14 cellular contexts compared by ENCODE assay signal in genomic region chr10:114911052-114911697, GRCh38. TPM values are rescaled to one million over a fixed set of nuclear protein-coding genes. Genes with fewer than 3 reads are reported as not detected.
DNase-seq lines count a peak whose midpoint lies in the region; ATAC-seq and TF ChIP-seq lines count a peak whose summit lies in the region.
"Had no signal": no experiment of that assay in that cellular context is flagged by ENCODE, and none has a peak within 500 bp of the region (broad histone marks: within the 10 kb centered on the region; RNA-seq: fewer than 3 reads in every experiment).

No MANE protein-coding gene starts in this region.

- no peak overlapping the region for H3K4me3 Mint-ChIP-seq in activated CD8-positive, alpha-beta T cell treated with anti-CD3 and anti-CD28 coated beads, Interleukin-2, amount 10 ng/mL, durations not matched to agents 7 days and 5 days
- H3K4me3 Mint-ChIP-seq: T-helper 17 cell had no signal

- no peaks in the 10 kb centered on the region for H3K36me3 ChIP-seq in testis (ENCODE audit: low read depth, missing control alignments)
- H3K36me3 ChIP-seq in lower lobe of right lung = no peaks in the 10 kb centered on the region

- H3K9me3 ChIP-seq in testis (no peaks in the 10 kb centered on the region), lower lobe of right lung (no peaks in the 10 kb centered on the region)

- DNase-seq in activated CD8-positive, alpha-beta T cell treated with anti-CD3 and anti-CD28 coated beads, Interleukin-2, amount 10 ng/mL, durations not matched to agents 7 days and 5 days = peak; percentile 19
- DNase-seq in NCI-H146 (lab: John Stamatoyannopoulos, UW) (no peak), testis (no peak), activated gamma-delta T cell treated with Interleukin-2 at 50 U/mL for 16 hours (no peak), lower lobe of right lung (no peak)
- DNase-seq: cerebellar nuclear complex; foreskin keratinocyte; left ventricle myocardium superior; NCI-H1048; stimulated activated CD4-positive, alpha-beta T cell treated with anti-CD3 and anti-CD28 coated beads, Interleukin-4, amount 100 ng/mL, for 24 hours; T-helper 17 cell had no signal

- H3K36me3 Mint-ChIP-seq in activated CD8-positive, alpha-beta T cell treated with anti-CD3 and anti-CD28 coated beads, Interleukin-2, amount 10 ng/mL, durations not matched to agents 7 days and 5 days (ENCODE audit: low read depth) = no peaks in the 10 kb centered on the region

- peaks cover 2% of the 10 kb centered on the region for H3K27me3 Mint-ChIP-seq in activated CD8-positive, alpha-beta T cell treated with anti-CD3 and anti-CD28 coated beads, Interleukin-2, amount 10 ng/mL, durations not matched to agents 7 days and 5 days (ENCODE audit: low read depth)

- H3K4me1 Mint-ChIP-seq in activated CD8-positive, alpha-beta T cell treated with anti-CD3 and anti-CD28 coated beads, Interleukin-2, amount 10 ng/mL, durations not matched to agents 7 days and 5 days (ENCODE audit: low read depth) = no peaks in the 10 kb centered on the region

- POLR2A ChIA-PET in activated CD8-positive, alpha-beta T cell treated with anti-CD3 and anti-CD28 coated beads, Interleukin-2, amount 10 ng/mL, durations not matched to agents 7 days and 5 days (lab: Charles Lee) = no interaction called here

- H3K27ac Mint-ChIP-seq in activated CD8-positive, alpha-beta T cell treated with anti-CD3 and anti-CD28 coated beads, Interleukin-2, amount 10 ng/mL, durations not matched to agents 7 days and 5 days = no peak overlapping the region
- H3K27ac Mint-ChIP-seq: T-helper 17 cell had no signal

- H3K27ac ChIP-seq in testis = no peak overlapping the region
- H3K27ac ChIP-seq in lower lobe of right lung = no peak overlapping the region
- H3K27ac ChIP-seq: foreskin keratinocyte had no signal

- peak; percentile 71 for ATAC-seq in GM18498 (IDR thresholded peaks at IDR 0.05; ENCODE audit: unreplicated experiment)
- peak; percentile 48 for ATAC-seq in GM19463 (IDR thresholded peaks at IDR 0.05; ENCODE audit: unreplicated experiment)
- ATAC-seq in HG02981 (IDR thresholded peaks at IDR 0.05; ENCODE audit: unreplicated experiment) = peak; percentile 65
- no peak for ATAC-seq in activated CD8-positive, alpha-beta T cell treated with anti-CD3 and anti-CD28 coated beads, Interleukin-2, amount 10 ng/mL, durations not matched to agents 7 days and 5 days
- ATAC-seq in lower lobe of right lung = no peak
- ATAC-seq: foreskin keratinocyte, left ventricle myocardium superior, T-helper 17 cell had no signal

- no peak for TF ChIP-seq POLR2A in testis (IDR thresholded peaks at IDR 0.05)

- 61 to 85% methylated on average over 4 of the region's 4 CpGs for WGBS in testis, 2 donors

- peaks cover 12% of the 10 kb centered on the region for H3K4me1 ChIP-seq in testis
- no peaks in the 10 kb centered on the region for H3K4me1 ChIP-seq in lower lobe of right lung
- H3K4me1 ChIP-seq: foreskin keratinocyte had no signal

- CTCF ChIA-PET in activated CD8-positive, alpha-beta T cell treated with anti-CD3 and anti-CD28 coated beads, Interleukin-2, amount 10 ng/mL, durations not matched to agents 7 days and 5 days (lab: Charles Lee) = no interaction called here

- H3K4me3 ChIP-seq in testis = no peak overlapping the region
- no peak overlapping the region for H3K4me3 ChIP-seq in lower lobe of right lung

- H3K27me3 ChIP-seq in testis = no peaks in the 10 kb centered on the region
- no peaks in the 10 kb centered on the region for H3K27me3 ChIP-seq in lower lobe of right lung (ENCODE audit: low read depth)
- H3K27me3 ChIP-seq: foreskin keratinocyte had no signal

- intact Hi-C loops in testis (cut with DNase I; ENCODE audit: low total_unique reads) (no loop called here), lower lobe of right lung (cut with DNase I) (no loop called here)

- no peaks in the 10 kb centered on the region for H3K9me3 Mint-ChIP-seq in activated CD8-positive, alpha-beta T cell treated with anti-CD3 and anti-CD28 coated beads, Interleukin-2, amount 10 ng/mL, durations not matched to agents 7 days and 5 days (ENCODE audit: insufficient read depth)

- TF ChIP-seq CTCF in testis (IDR thresholded peaks at IDR 0.05) (no peak), lower lobe of right lung (IDR thresholded peaks at IDR 0.05) (no peak)

RNA-seq across cellular contexts. Expression of gene TRUB1, which starts 26.8 kb away (rescaled TPM):
- 10 to 100 TPM; 13.4 to 14.0 TPM for total RNA-seq in activated CD8-positive, alpha-beta T cell treated with anti-CD3 and anti-CD28 coated beads, Interleukin-2, amount 10 ng/mL, durations not matched to agents 7 days and 5 days
- total RNA-seq in testis (10 to 100 TPM; 43.5 to 44.5 TPM), lower lobe of right lung (13.1 TPM)
- 33.5 TPM for polyA plus RNA-seq in testis (ENCODE audit: insufficient read depth, low read depth, low replicate concordance)

Comparison
In these comparisons a context has a peak if more than half of its experiments do, and no peak if none do; other contexts are left out.
1. ATAC-seq: peak in GM18498 (single experiment), GM19463 (single experiment) and HG02981 (single experiment); none in activated CD8-positive, alpha-beta T cell treated with anti-CD3 and anti-CD28 coated beads, Interleukin-2, amount 10 ng/mL, durations not matched to agents 7 days and 5 days (single experiment) and lower lobe of right lung (0 of 2).